ENCODE assay signal across 26 cellular contexts in genomic region chr15:65223996-65224395, GRCh38. TPM values are rescaled to one million over a fixed set of nuclear protein-coding genes. Genes with fewer than 3 reads are reported as not detected.
"Had no signal": no experiment of that assay in that cellular context is flagged by ENCODE, and none has a peak within 500 bp of the region (broad histone marks: within the 10 kb centered on the region; RNA-seq: fewer than 3 reads in every experiment).

No MANE protein-coding gene starts in this region.

- FAIRE-seq: bronchial epithelial cell, endometrium had no signal

- H3K36me3 ChIP-seq: left lung, sigmoid colon, stomach, transverse colon, uterus had no signal

- H3K9me3 Mint-ChIP-seq: activated CD4-positive, alpha-beta memory T cell treated with anti-CD3 and anti-CD28 coated beads, Interleukin-2, amount 10 ng/mL, durations not matched to agents 7 days and 5 days; activated naive CD4-positive, alpha-beta T cell treated with anti-CD3 and anti-CD28 coated beads for 36 hours; activated naive CD8-positive, alpha-beta T cell treated with anti-CD3 and anti-CD28 coated beads, Interleukin-2, amount 10 ng/mL, durations not matched to agents 7 days and 5 days; activated T-cell treated with anti-CD3 and anti-CD28 coated beads, Interleukin-2, amount 50 U/mL, for 72 hours; immature natural killer cell; naive B cell; stimulated activated memory B cell treated with anti-CD40 and anti-IgM and Interleukin-4, amounts not matched to agents 10 μg/mL and 1 μg/mL and 100 μg/mL, for 72 hours had no signal

- H3K36me3 Mint-ChIP-seq: activated naive CD8-positive, alpha-beta T cell treated with anti-CD3 and anti-CD28 coated beads, Interleukin-2, amount 10 ng/mL, durations not matched to agents 7 days and 5 days; naive B cell; stimulated activated memory B cell treated with anti-CD40 and anti-IgM and Interleukin-4, amounts not matched to agents 10 μg/mL and 1 μg/mL and 100 μg/mL, for 72 hours had no signal

- H3K4me1 ChIP-seq: left lung, sigmoid colon, stomach, transverse colon, uterus had no signal

- H3K4me1 Mint-ChIP-seq: activated CD4-positive, alpha-beta memory T cell treated with anti-CD3 and anti-CD28 coated beads, Interleukin-2, amount 10 ng/mL, durations not matched to agents 7 days and 5 days; immature natural killer cell; naive B cell; stimulated activated memory B cell treated with anti-CD40 and anti-IgM and Interleukin-4, amounts not matched to agents 10 μg/mL and 1 μg/mL and 100 μg/mL, for 72 hours had no signal

- DNase-seq: activated CD4-positive, alpha-beta memory T cell treated with anti-CD3 and anti-CD28 coated beads, Interleukin-2, amount 10 ng/mL, durations not matched to agents 7 days and 5 days; activated CD4-positive, alpha-beta T cell treated with anti-CD3 and anti-CD28 coated beads for 4 hours; activated CD4-positive, CD25-positive, alpha-beta regulatory T cell; activated effector memory CD4-positive, alpha-beta T cell treated with Interleukin-2 at 50 U/mL for 16 hours; activated naive CD4-positive, alpha-beta T cell treated with anti-CD3 and anti-CD28 coated beads for 36 hours; activated naive CD8-positive, alpha-beta T cell treated with anti-CD3 and anti-CD28 coated beads, Interleukin-2, amount 10 ng/mL, durations not matched to agents 7 days and 5 days; activated T-cell treated with anti-CD3 and anti-CD28 coated beads, Interleukin-2, amount 50 U/mL, for 72 hours; amniotic stem cell; cortex of kidney; immature natural killer cell; left lung; naive B cell; occipital lobe; sigmoid colon; stimulated activated CD4-positive, alpha-beta T cell treated with anti-CD3 and anti-CD28 coated beads, Interleukin-15, amount 100 ng/mL, for 24 hours; stomach; T1000; transverse colon; uterus had no signal

- H3K27me3 Mint-ChIP-seq: activated CD4-positive, alpha-beta memory T cell treated with anti-CD3 and anti-CD28 coated beads, Interleukin-2, amount 10 ng/mL, durations not matched to agents 7 days and 5 days; naive B cell; stimulated activated memory B cell treated with anti-CD40 and anti-IgM and Interleukin-4, amounts not matched to agents 10 μg/mL and 1 μg/mL and 100 μg/mL, for 72 hours had no signal

- H3K27ac Mint-ChIP-seq: activated CD4-positive, alpha-beta memory T cell treated with anti-CD3 and anti-CD28 coated beads, Interleukin-2, amount 10 ng/mL, durations not matched to agents 7 days and 5 days; activated naive CD4-positive, alpha-beta T cell treated with anti-CD3 and anti-CD28 coated beads for 36 hours; activated naive CD8-positive, alpha-beta T cell treated with anti-CD3 and anti-CD28 coated beads, Interleukin-2, amount 10 ng/mL, durations not matched to agents 7 days and 5 days; activated T-cell treated with anti-CD3 and anti-CD28 coated beads, Interleukin-2, amount 50 U/mL, for 72 hours; stimulated activated memory B cell treated with anti-CD40 and anti-IgM and Interleukin-4, amounts not matched to agents 10 μg/mL and 1 μg/mL and 100 μg/mL, for 72 hours had no signal

- H3K4me3 ChIP-seq: left lung, lung, sigmoid colon, smooth muscle cell, stomach, transverse colon, uterus had no signal

- H3K27ac ChIP-seq: left lung, sigmoid colon, stomach, transverse colon, uterus had no signal

- H3K4me3 Mint-ChIP-seq: activated CD4-positive, alpha-beta memory T cell treated with anti-CD3 and anti-CD28 coated beads, Interleukin-2, amount 10 ng/mL, durations not matched to agents 7 days and 5 days; activated naive CD4-positive, alpha-beta T cell treated with anti-CD3 and anti-CD28 coated beads for 36 hours; activated naive CD8-positive, alpha-beta T cell treated with anti-CD3 and anti-CD28 coated beads, Interleukin-2, amount 10 ng/mL, durations not matched to agents 7 days and 5 days; activated T-cell treated with anti-CD3 and anti-CD28 coated beads, Interleukin-2, amount 50 U/mL, for 72 hours; immature natural killer cell; naive B cell; stimulated activated memory B cell treated with anti-CD40 and anti-IgM and Interleukin-4, amounts not matched to agents 10 μg/mL and 1 μg/mL and 100 μg/mL, for 72 hours had no signal

- H3K27me3 ChIP-seq: left lung, sigmoid colon, stomach, transverse colon, uterus had no signal

- H3K9me3 ChIP-seq: left lung, sigmoid colon, stomach, transverse colon, uterus had no signal

- ATAC-seq: activated T-cell treated with anti-CD3 and anti-CD28 coated beads, Interleukin-2, amount 50 U/mL, for 72 hours; left lung; stimulated activated memory B cell treated with anti-CD40 and anti-IgM and Interleukin-4, amounts not matched to agents 10 μg/mL and 1 μg/mL and 100 μg/mL, for 72 hours had no signal

RNA-seq across cellular contexts. Expression of gene CILP, which starts 12.7 kb away (rescaled TPM):
- total RNA-seq: activated CD4-positive, alpha-beta memory T cell treated with anti-CD3 and anti-CD28 coated beads, Interleukin-2, amount 10 ng/mL, durations not matched to agents 7 days and 5 days; activated naive CD4-positive, alpha-beta T cell treated with anti-CD3 and anti-CD28 coated beads for 36 hours; epithelial cell of proximal tubule; kidney epithelial cell had no signal
